1 cellular context compared by ENCODE assay signal in genomic region chr7:151013728-151014497, GRCh38.
A peak's percentile ranks its signal among the peaks of the same experiment; 100 is the strongest.
TF ChIP-seq lines count a peak whose summit lies in the region.

No MANE protein-coding gene starts in this region.

TF ChIP-seq in GM12878, 131 proteins besides CTCF, POLR2A, EP300 and RAD21:
- TF ChIP-seq MEF2B (IDR thresholded peaks at IDR 0.05; ENCODE audit: partially characterized antibody, poor library complexity, severe bottlenecking) (peak; percentile 30), JUND (IDR thresholded peaks at IDR 0.05; ENCODE audit: low read depth, low read length) (no peak), EED (IDR thresholded peaks at IDR 0.05; ENCODE audit: low read depth) (0 out of 2 replicates have a peak, but pooled peaks have one; percentile 14), SP1 (IDR thresholded peaks at IDR 0.05; ENCODE audit: low read depth, low read length) (no peak), SRF (IDR thresholded peaks at IDR 0.05; ENCODE audit: low read depth in 2 of 2, low read length in 2 of 2) (0 out of 4 replicates have a peak, but pooled peaks of 1 of the 2 experiments have one; percentile 52), RUNX3 (IDR thresholded peaks at IDR 0.05; ENCODE audit: low read length) (peak; percentile 32; the same call in 1 of the 2 replicates), DPF2 (IDR thresholded peaks at IDR 0.05) (peak; percentile 37; the same call in 1 of the 2 replicates), SUZ12 (IDR thresholded peaks at IDR 0.05; ENCODE audit: unreplicated experiment) (no peak), BHLHE40 (IDR thresholded peaks at IDR 0.05; ENCODE audit: borderline replicate concordance in 1 of 2, low read depth in 2 of 2, low read length in 1 of 2) (peak; percentile 28 to 78; a peak in 3 of 4 replicates), IRF3 (IDR thresholded peaks at IDR 0.05) (no peak), BCLAF1 (IDR thresholded peaks at IDR 0.05) (no peak), BMI1 (IDR thresholded peaks at IDR 0.05; ENCODE audit: borderline replicate concordance) (peak; percentile 97), SREBF1 (IDR thresholded peaks at IDR 0.05; ENCODE audit: low read length) (no peak), HCFC1 (IDR thresholded peaks at IDR 0.05; ENCODE audit: low read length) (peak; percentile 29; the same call in 1 of the 2 replicates), SPI1 (IDR thresholded peaks at IDR 0.05; ENCODE audit: borderline replicate concordance, insufficient read depth, low read depth, low read length) (peak; percentile 63; the same call in 1 of the 2 replicates), LARP7 (IDR thresholded peaks at IDR 0.05) (peak; percentile 62; the same call in 1 of the 2 replicates), MAX (IDR thresholded peaks at IDR 0.05; ENCODE audit: low read depth, low read length) (peak; percentile 87; the same call in 1 of the 2 replicates), IRF4 (IDR thresholded peaks at IDR 0.05; ENCODE audit: low read depth, low read length) (no peak), GATAD2B (conservative IDR thresholded peaks at IDR 0.05; ENCODE audit: low read depth) (peak; percentile 35; the same call in 1 of the 2 replicates), ZNF207 (IDR thresholded peaks at IDR 0.05; ENCODE audit: borderline replicate concordance) (peak; percentile 41; the same call in 1 of the 2 replicates), KAT2A (conservative IDR thresholded peaks at IDR 0.05; ENCODE audit: control insufficient read depth, low read depth, low read length) (no peak), YY1 (IDR thresholded peaks at IDR 0.05; ENCODE audit: low read depth, low read length) (peak; percentile 71), RFX5 (IDR thresholded peaks at IDR 0.05; ENCODE audit: low read depth, low read length) (peak; percentile 76), MXI1 (IDR thresholded peaks at IDR 0.05; ENCODE audit: low read depth, low read length) (peak; percentile 78), RAD51 (IDR thresholded peaks at IDR 0.05) (no peak), CEBPZ (IDR thresholded peaks at IDR 0.05; ENCODE audit: low read depth, low read length) (no peak), NFYA (IDR thresholded peaks at IDR 0.05; ENCODE audit: borderline replicate concordance, low read depth, low read length) (no peak), CREM (IDR thresholded peaks at IDR 0.05; ENCODE audit: low read depth) (peak; percentile 91), CREB1 (IDR thresholded peaks at IDR 0.05; ENCODE audit: low read depth) (peak; percentile 92), ZNF687 (IDR thresholded peaks at IDR 0.05) (peak; percentile 47; the same call in 1 of the 2 replicates), POU2F2 (IDR thresholded peaks at IDR 0.05; ENCODE audit: borderline replicate concordance, low read depth, low read length) (peak; percentile 24; the same call in 1 of the 3 replicates), USF1 (IDR thresholded peaks at IDR 0.05; ENCODE audit: borderline replicate concordance, extremely low read length, insufficient read depth, low read depth, low read length) (peak; percentile 30), IKZF1 (conservative IDR thresholded peaks at IDR 0.05) (no peak; the same call in 1 of the 2 replicates), PML (IDR thresholded peaks at IDR 0.05; ENCODE audit: low read length) (no peak), STAT1 (conservative IDR thresholded peaks at IDR 0.05) (no peak), HSF1 (IDR thresholded peaks at IDR 0.05; ENCODE audit: low read depth, low read length) (no peak)
